8 cellular contexts compared by ENCODE assay signal in genomic region chr12:115341442-115341841, GRCh38.
DNase-seq lines count a peak whose midpoint lies in the region; ATAC-seq, FAIRE-seq and TF ChIP-seq lines count a peak whose summit lies in the region.

No MANE protein-coding gene starts in this region.

- H3K4me3 ChIP-seq in fibroblast of villous mesenchyme (ENCODE audit: low read depth, low read length) (no peak overlapping the region), rectal smooth muscle tissue (ENCODE audit: low read length) (no peak overlapping the region)

- H3K9ac ChIP-seq in rectal smooth muscle tissue (ENCODE audit: low read length), result no peak overlapping the region

- ATAC-seq in HG03521 (IDR thresholded peaks at IDR 0.05; ENCODE audit: unreplicated experiment), result no peak
- ATAC-seq in activated CD4-positive, CD25-positive, alpha-beta regulatory T cell treated with anti-CD3 and anti-CD28 coated beads, Interleukin-2, amount 50 U/mL, for 24 hours, result no peak

- no peaks in the 10 kb centered on the region for H3K4me1 ChIP-seq in rectal smooth muscle tissue (ENCODE audit: control insufficient read depth, insufficient read depth, low read length)

- DNase-seq in GM04503 (ENCODE audit: low read depth) (peak; percentile 95), RCC 7860 (ENCODE audit: low spot score) (peak; percentile 95), fibroblast of villous mesenchyme (ENCODE audit: low read depth) (peak; percentile 95), hippocampal formation (lab: John Stamatoyannopoulos, UW) (no peak), GM19239 (ENCODE audit: insufficient read length, low spot score) (no peak)

- H3K27ac ChIP-seq in rectal smooth muscle tissue (ENCODE audit: low read depth, low read length), result peak overlapping the region; percentile 58

- no peaks in the 10 kb centered on the region for H3K27me3 ChIP-seq in rectal smooth muscle tissue (ENCODE audit: control insufficient read depth, insufficient read depth, low read length)

- H3K36me3 ChIP-seq in rectal smooth muscle tissue (ENCODE audit: control insufficient read depth, insufficient read depth, low read length), result no peaks in the 10 kb centered on the region

- FAIRE-seq in RCC 7860 (lab: Jason Lieb, UNC) (peak; percentile 95), GM19239 (lab: Jason Lieb, UNC) (no peak)

- no peak for TF ChIP-seq CTCF in fibroblast of villous mesenchyme (IDR thresholded peaks at IDR 0.05; ENCODE audit: insufficient read depth, low read depth, low read length)

Comparison
In these comparisons a context has a peak if more than half of its experiments do, and no peak if none do; other contexts are left out.
1. DNase-seq: peak in GM04503 (single experiment), RCC 7860 (single experiment) and fibroblast of villous mesenchyme (single experiment); none in hippocampal formation (0 of 2) and GM19239 (single experiment).